1 cellular context compared by ENCODE assay signal in the genomic region with DNA sequence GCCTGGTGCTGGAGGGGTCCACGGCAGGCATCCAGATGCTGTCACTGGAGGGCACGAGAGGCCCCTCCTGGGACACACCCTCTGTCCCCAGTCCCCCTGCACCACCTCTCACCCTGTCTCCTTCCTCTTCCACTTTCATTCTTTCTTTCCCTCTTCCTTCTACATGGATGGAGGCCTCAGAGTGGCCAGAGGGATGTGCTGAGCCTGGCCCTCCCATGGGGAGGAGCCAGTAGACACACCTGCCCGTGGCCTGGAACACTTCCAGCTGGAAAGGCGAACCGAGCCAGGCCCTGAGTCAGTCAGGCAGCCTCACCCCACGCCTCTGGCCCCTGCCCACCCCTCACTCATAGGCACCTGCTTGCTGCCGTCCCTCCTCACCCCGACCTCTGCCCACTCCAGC.
TF ChIP-seq lines count a peak whose summit lies in the region.

No MANE protein-coding gene starts in this region.

TF ChIP-seq in IMR-90, 13 proteins besides CTCF, POLR2A, EP300 and RAD21 (continued from another document):
- TF ChIP-seq ELK1 (IDR thresholded peaks at IDR 0.05; ENCODE audit: borderline replicate concordance, low read depth, low read length) (no peak), FOS (IDR thresholded peaks at IDR 0.05; ENCODE audit: low read depth, low read length) (no peak), NFE2L2 (IDR thresholded peaks at IDR 0.05; ENCODE audit: low read depth, low read length) (no peak)
